ENCODE assay signal across 9 cellular contexts in the genomic region with DNA sequence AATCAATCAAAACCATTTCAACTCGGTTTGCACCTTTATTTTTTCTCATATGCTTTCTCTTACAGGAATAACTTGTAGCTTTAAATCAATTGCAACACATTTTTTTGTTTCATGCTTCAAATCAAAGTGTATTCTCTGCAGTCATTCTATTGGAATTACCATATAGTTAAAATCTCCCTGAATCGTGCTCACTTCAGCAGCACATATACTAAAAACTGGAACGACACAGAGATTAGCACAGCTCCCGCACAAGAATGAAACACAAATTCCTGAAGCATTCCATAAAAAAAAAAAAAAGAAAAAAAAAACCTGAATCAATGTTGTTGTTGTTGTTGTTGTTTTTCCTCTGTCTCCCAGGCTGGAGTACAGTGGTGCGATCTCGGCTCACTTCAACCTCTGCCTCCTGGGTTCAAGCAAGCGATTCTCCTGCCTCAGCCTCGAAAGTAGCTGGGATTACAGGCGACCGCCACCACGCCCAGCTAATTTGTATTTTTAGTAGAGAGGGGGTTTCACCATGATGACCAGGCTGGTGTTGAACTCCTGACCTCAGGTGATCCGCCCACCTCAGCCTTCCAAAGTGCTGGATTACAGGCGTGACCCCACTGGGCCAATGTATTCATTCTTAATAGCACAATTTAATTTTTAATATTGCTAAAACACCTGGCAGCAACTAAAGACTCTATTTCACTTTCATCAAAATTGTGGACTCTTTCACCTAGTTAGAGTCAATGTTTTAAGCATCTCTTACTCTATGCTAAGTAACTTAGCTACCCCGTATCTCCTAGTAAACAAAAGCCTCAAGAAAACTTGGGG. TPM values are rescaled to one million over a fixed set of nuclear protein-coding genes. Genes with fewer than 3 reads are reported as not detected.
DNase-seq lines count a peak whose midpoint lies in the region; ATAC-seq and TF ChIP-seq lines count a peak whose summit lies in the region.
"Had no signal": no experiment of that assay in that cellular context is flagged by ENCODE, and none has a peak within 500 bp of the region (broad histone marks: within the 10 kb centered on the region; RNA-seq: fewer than 3 reads in every experiment).

No MANE protein-coding gene starts in this region.

- peaks cover 5 to 10% of the 10 kb centered on the region in 2 experiments; a peak in 2 of 4 replicates for H3K4me1 ChIP-seq in SK-N-SH (ENCODE audit: control insufficient read depth in 1 of 2, insufficient read depth in 2 of 2, low read depth in 1 of 2, low read length in 1 of 2)
- peaks cover 16 to 43% (median 22%) of the 10 kb centered on the region in 6 donors for H3K4me1 ChIP-seq in spleen
- H3K4me1 ChIP-seq in foreskin keratinocyte: peaks cover 9% of the 10 kb centered on the region

- ATAC-seq in SK-N-SH treated with all-trans-retinoic acid at 6 μM for 48 hours (no peak), foreskin keratinocyte (no peak), HG03442 (IDR thresholded peaks at IDR 0.05; ENCODE audit: unreplicated experiment) (no peak)

- peaks cover 69% of the 10 kb centered on the region for H3K79me2 ChIP-seq in SK-N-SH (ENCODE audit: insufficient read depth)

- TF ChIP-seq POLR2A in spleen (IDR thresholded peaks at IDR 0.05): no peak

- H3F3A ChIP-seq in SK-N-SH (replicated peaks; ENCODE audit: insufficient read depth): peaks cover 22% of the 10 kb centered on the region

- TF ChIP-seq CTCF in SK-N-SH (IDR thresholded peaks at IDR 0.05) (no peak), VCaP (conservative IDR thresholded peaks at IDR 0.05) (no peak), foreskin fibroblast (IDR thresholded peaks at IDR 0.05; ENCODE audit: low read depth, low read length) (no peak), spleen (IDR thresholded peaks at IDR 0.05 in 8 of 11, conservative IDR thresholded peaks at IDR 0.05 in 3 of 11) (no peak), foreskin keratinocyte (conservative IDR thresholded peaks at IDR 0.05) (no peak)

- CTCF ChIA-PET in SK-N-SH (lab: Yijun Ruan, JAX): interaction anchor here (0.6 to 1.9 kb wide), 4 partner anchors 10 to 201 kb away, joined by 3 to 5 read pairs (median 4); no protein-coding TSS in a partner anchor

- no peaks in the 10 kb centered on the region for H3K9me2 ChIP-seq in SK-N-SH

- 61% methylated on average over 14 of the region's 14 CpGs for WGBS in SK-N-SH (ENCODE audit: low lambda C conversion rate)
- 70 to 85% (median 83%) methylated on average over 14 of the region's 14 CpGs for WGBS in spleen, 5 donors

- POLR2A ChIA-PET in SK-N-SH (lab: Yijun Ruan, JAX): no interaction called here

- H4K20me1 ChIP-seq in SK-N-SH (ENCODE audit: insufficient read depth): peaks cover 20% of the 10 kb centered on the region

- peak overlapping the region; percentile 92 for H3K4me2 ChIP-seq in SK-N-SH

- DNase-seq in SK-N-SH (no peak), foreskin fibroblast (no peak), spleen (peak; percentile 51), HuH-7.5 (ENCODE audit: low spot score) (no peak), foreskin keratinocyte (no peak)

- H3K9me3 ChIP-seq in SK-N-SH: no peaks in the 10 kb centered on the region
- no peaks in the 10 kb centered on the region for H3K9me3 ChIP-seq in spleen

- TF ChIP-seq RAD21 in SK-N-SH (IDR thresholded peaks at IDR 0.05; ENCODE audit: low read length): no peak

- H3K9ac ChIP-seq in SK-N-SH: peak overlapping the region; percentile 87

- H3K4me3 ChIP-seq in SK-N-SH (ENCODE audit: low read depth in 2 of 2, low read length in 1 of 2) (peak overlapping the region; percentile 65 to 89), foreskin fibroblast (ENCODE audit: low read depth in 1 of 2, low read length in 2 of 2) (peak overlapping the region; percentile 83 to 84), spleen (peak overlapping the region in 7 of 8 donors; percentile 77 to 97 (median 96))

- H3K27me3 ChIP-seq in SK-N-SH (ENCODE audit: insufficient read depth): no peaks in the 10 kb centered on the region
- H3K27me3 ChIP-seq in spleen (replicated peaks in 1 of 7): no peaks in the 10 kb centered on the region
- H3K27me3 ChIP-seq in foreskin keratinocyte: no peaks in the 10 kb centered on the region

- H3K36me3 ChIP-seq in SK-N-SH (replicated peaks in 1 of 2; ENCODE audit: control insufficient read depth in 1 of 2, insufficient read depth in 2 of 2, low read length in 1 of 2) (peaks cover 6 to 29% of the 10 kb centered on the region in 2 experiments), spleen (peaks cover 0 to 29% (median 20%) of the 10 kb centered on the region in 6 donors)

- no peak for TF ChIP-seq EP300 in SK-N-SH (IDR thresholded peaks at IDR 0.05; ENCODE audit: borderline replicate concordance in 1 of 2, low read depth in 1 of 2, low read length in 1 of 2)

- H2AFZ ChIP-seq in SK-N-SH (ENCODE audit: low read depth): no peak overlapping the region

- H3K27ac ChIP-seq in SK-N-SH (ENCODE audit: low read depth in 2 of 2, low read length in 1 of 2): peak overlapping the region in 1 of 2 experiments; percentile 75; a peak in 2 of 4 replicates
- peak overlapping the region; percentile 96 for H3K27ac ChIP-seq in VCaP
- peak overlapping the region in 3 of 8 donors; percentile 81 to 95 (median 91) for H3K27ac ChIP-seq in spleen
- no peak overlapping the region for H3K27ac ChIP-seq in foreskin keratinocyte

- intact Hi-C loops in spleen (cut with DNase I; ENCODE audit: low total_unique reads): no loop called here

TF ChIP-seq in SK-N-SH, 30 proteins besides CTCF, POLR2A, EP300 and RAD21:
- TF ChIP-seq MXI1 (IDR thresholded peaks at IDR 0.05; ENCODE audit: low read depth, low read length) (0 out of 2 replicates have a peak, but pooled peaks have one; percentile 36), NRF1 (IDR thresholded peaks at IDR 0.05; ENCODE audit: low read depth, low read length) (no peak), TEAD4 (IDR thresholded peaks at IDR 0.05; ENCODE audit: borderline replicate concordance, insufficient read depth) (no peak)

TF ChIP-seq in SK-N-SH treated with all-trans-retinoic acid at 6 μM for 48 hours, 23 proteins besides CTCF, POLR2A, EP300 and RAD21:
- TF ChIP-seq TCF4 (CRISPR knock-in tag; IDR thresholded peaks at IDR 0.05; ENCODE audit: borderline replicate concordance): no peak
- TF ChIP-seq, protein P1, sequence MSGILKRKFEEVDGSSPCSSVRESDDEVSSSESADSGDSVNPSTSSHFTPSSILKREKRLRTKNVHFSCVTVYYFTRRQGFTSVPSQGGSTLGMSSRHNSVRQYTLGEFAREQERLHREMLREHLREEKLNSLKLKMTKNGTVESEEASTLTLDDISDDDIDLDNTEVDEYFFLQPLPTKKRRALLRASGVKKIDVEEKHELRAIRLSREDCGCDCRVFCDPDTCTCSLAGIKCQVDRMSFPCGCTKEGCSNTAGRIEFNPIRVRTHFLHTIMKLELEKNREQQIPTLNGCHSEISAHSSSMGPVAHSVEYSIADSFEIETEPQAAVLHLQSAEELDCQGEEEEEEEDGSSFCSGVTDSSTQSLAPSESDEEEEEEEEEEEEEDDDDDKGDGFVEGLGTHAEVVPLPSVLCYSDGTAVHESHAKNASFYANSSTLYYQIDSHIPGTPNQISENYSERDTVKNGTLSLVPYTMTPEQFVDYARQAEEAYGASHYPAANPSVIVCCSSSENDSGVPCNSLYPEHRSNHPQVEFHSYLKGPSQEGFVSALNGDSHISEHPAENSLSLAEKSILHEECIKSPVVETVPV (CRISPR knock-in tag; IDR thresholded peaks at IDR 0.05): no peak

RNA-seq across cellular contexts. Expression of a gene that starts 1.5 kb away (rescaled TPM):
- 96.2 and 120 TPM in 2 replicates for polyA plus RNA-seq in SK-N-SH (2012; rRNA removed)
- 112 and 114 TPM in 2 replicates for polyA plus RNA-seq in SK-N-SH (2012; cell fraction: cytosol; rRNA removed)
- 106 and 122 TPM in 2 replicates for polyA plus RNA-seq in SK-N-SH (2012; cell fraction: nucleus; rRNA removed)
- total RNA-seq in spleen: 100 to 1,000 TPM in 4 of 7 donors, 10 to 100 TPM in 3; 61.0 to 243 (median 108) TPM
- polyA plus RNA-seq in spleen: 10 to 100 TPM; 32.4 to 39.0 (median 36.6) TPM
- 48.7 and 61.2 TPM in 2 replicates for total RNA-seq in foreskin keratinocyte
- polyA plus RNA-seq in foreskin keratinocyte: 47.8 and 49.0 TPM in 2 replicates

RNA-seq across cellular contexts. Expression of a gene that starts 26.3 kb away (rescaled TPM):
- polyA plus RNA-seq in SK-N-SH (2012; rRNA removed) (0.50 and 0.53 TPM in 2 replicates), spleen (under 1 TPM in 2 of 3 donors, not detected in 1; 0.05 to 0.13 TPM), foreskin keratinocyte (0.06 and 0.09 TPM in 2 replicates)
- polyA plus RNA-seq in SK-N-SH (2012; cell fraction: cytosol; rRNA removed): 0.28 and 0.46 TPM in 2 replicates
- 1.2 and 1.3 TPM in 2 replicates for polyA plus RNA-seq in SK-N-SH (2012; cell fraction: nucleus; rRNA removed)
- total RNA-seq in spleen (under 1 TPM in 1 of 7 donors, not detected in 6; 0.37 TPM), foreskin keratinocyte (0.14 and 0.28 TPM in 2 replicates)
- total RNA-seq: mononuclear cell had no signal

RNA-seq across cellular contexts. Expression of a gene that starts 47.2 kb away (rescaled TPM):
- polyA plus RNA-seq in SK-N-SH (2012; rRNA removed) (4.5 and 7.3 TPM in 2 replicates), spleen (1 to 10 TPM; 2.2 to 3.8 (median 3.0) TPM), foreskin keratinocyte (2.1 and 2.6 TPM in 2 replicates)
- polyA plus RNA-seq in SK-N-SH (2012; cell fraction: cytosol; rRNA removed): 7.0 and 8.3 TPM in 2 replicates
- 20.3 and 21.2 TPM in 2 replicates for polyA plus RNA-seq in SK-N-SH (2012; cell fraction: nucleus; rRNA removed)
- total RNA-seq in spleen (10 to 100 TPM in 5 of 7 donors, 1 to 10 TPM in 2; 9.3 to 14.7 (median 11.8) TPM), foreskin keratinocyte (6.3 and 7.2 TPM in 2 replicates)

RNA-seq across cellular contexts. Expression of a gene that starts 48.5 kb away (rescaled TPM):
- polyA plus RNA-seq in SK-N-SH (2012; rRNA removed) (98.9 and 104 TPM in 2 replicates), spleen (10 to 100 TPM; 14.9 to 27.3 (median 20.9) TPM), foreskin keratinocyte (65.5 and 71.6 TPM in 2 replicates)
- 92.3 and 94.5 TPM in 2 replicates for polyA plus RNA-seq in SK-N-SH (2012; cell fraction: cytosol; rRNA removed)
- 80.5 and 94.4 TPM in 2 replicates for polyA plus RNA-seq in SK-N-SH (2012; cell fraction: nucleus; rRNA removed)
- total RNA-seq in spleen (10 to 100 TPM; 14.0 to 26.8 (median 19.2) TPM), foreskin keratinocyte (62.9 and 66.3 TPM in 2 replicates)

RNA-seq across cellular contexts. Expression of a gene that starts 48.7 kb away (rescaled TPM):
- polyA plus RNA-seq in SK-N-SH (2012; rRNA removed): 9.6 and 11.4 TPM in 2 replicates
- polyA plus RNA-seq in SK-N-SH (2012; cell fraction: cytosol; rRNA removed): 11.2 and 12.0 TPM in 2 replicates
- polyA plus RNA-seq in SK-N-SH (2012; cell fraction: nucleus; rRNA removed): 19.5 and 19.8 TPM in 2 replicates
- 10 to 100 TPM; 10.8 to 20.0 (median 15.0) TPM for total RNA-seq in spleen
- 1 to 10 TPM; 4.7 to 5.6 (median 5.3) TPM for polyA plus RNA-seq in spleen
- 11.6 and 13.2 TPM in 2 replicates for total RNA-seq in foreskin keratinocyte
- 2.8 and 4.1 TPM in 2 replicates for polyA plus RNA-seq in foreskin keratinocyte
